14 cellular contexts compared by ENCODE assay signal in genomic region chr9:131441441-131441840, GRCh38. TPM values are rescaled to one million over a fixed set of nuclear protein-coding genes. Genes with fewer than 3 reads are reported as not detected.
A peak's percentile ranks its signal among the peaks of the same experiment; 100 is the strongest.
DNase-seq lines count a peak whose midpoint lies in the region; ATAC-seq and TF ChIP-seq lines count a peak whose summit lies in the region.
"Had no signal": no experiment of that assay in that cellular context is flagged by ENCODE, and none has a peak within 500 bp of the region (broad histone marks: within the 10 kb centered on the region; RNA-seq: fewer than 3 reads in every experiment).

No MANE protein-coding gene starts in this region.

- no peak overlapping the region for H2AFZ ChIP-seq in KMS-11 (ENCODE audit: low read depth)
- H2AFZ ChIP-seq: GM23248 had no signal

- peak overlapping the region; percentile 27 for H3K27ac Mint-ChIP-seq in activated CD4-positive, alpha-beta T cell treated with anti-CD3 and anti-CD28 coated beads, Interleukin-2, amount 10 ng/mL, durations not matched to agents 7 days and 5 days
- H3K27ac Mint-ChIP-seq in activated naive CD8-positive, alpha-beta T cell treated with anti-CD3 and anti-CD28 coated beads, Interleukin-2, amount 10 ng/mL, durations not matched to agents 7 days and 5 days: peak overlapping the region; percentile 22
- H3K27ac Mint-ChIP-seq: type B pancreatic cell had no signal

- H3K36me3 ChIP-seq in KMS-11 (ENCODE audit: insufficient read depth): peaks cover 11% of the 10 kb centered on the region; the same call in 1 of the 2 replicates

- H3K27me3 Mint-ChIP-seq in activated CD4-positive, alpha-beta T cell treated with anti-CD3 and anti-CD28 coated beads, Interleukin-2, amount 10 ng/mL, durations not matched to agents 7 days and 5 days: no peaks in the 10 kb centered on the region
- no peaks in the 10 kb centered on the region for H3K27me3 Mint-ChIP-seq in activated naive CD8-positive, alpha-beta T cell treated with anti-CD3 and anti-CD28 coated beads, Interleukin-2, amount 10 ng/mL, durations not matched to agents 7 days and 5 days
- H3K27me3 Mint-ChIP-seq: type B pancreatic cell had no signal

- H3K79me2 ChIP-seq in KMS-11 (ENCODE audit: insufficient read depth, low read depth): peaks cover 3% of the 10 kb centered on the region; the same call in 1 of the 2 replicates

- H3K27me3 ChIP-seq in KMS-11 (ENCODE audit: insufficient read depth, low read depth): no peaks in the 10 kb centered on the region

- ATAC-seq in activated naive CD8-positive, alpha-beta T cell treated with anti-CD3 and anti-CD28 coated beads, Interleukin-2, amount 10 ng/mL, durations not matched to agents 7 days and 5 days (ENCODE audit: low read depth): peak; percentile 47
- no peak for ATAC-seq in HG02852 (IDR thresholded peaks at IDR 0.05; ENCODE audit: unreplicated experiment)
- ATAC-seq: left cardiac atrium had no signal

- TF ChIP-seq CTCF in KMS-11 (conservative IDR thresholded peaks at IDR 0.05; ENCODE audit: low read depth, low read length): no peak

- peaks cover 75% of the 10 kb centered on the region for H3K36me3 Mint-ChIP-seq in activated CD4-positive, alpha-beta T cell treated with anti-CD3 and anti-CD28 coated beads, Interleukin-2, amount 10 ng/mL, durations not matched to agents 7 days and 5 days (ENCODE audit: low read depth)
- H3K36me3 Mint-ChIP-seq in activated naive CD8-positive, alpha-beta T cell treated with anti-CD3 and anti-CD28 coated beads, Interleukin-2, amount 10 ng/mL, durations not matched to agents 7 days and 5 days: peaks cover 46% of the 10 kb centered on the region

- CTCF ChIA-PET in activated CD4-positive, alpha-beta T cell treated with anti-CD3 and anti-CD28 coated beads, Interleukin-2, amount 10 ng/mL, durations not matched to agents 7 days and 5 days (lab: Charles Lee): no interaction called here

- H4K20me1 ChIP-seq in KMS-11 (ENCODE audit: insufficient read depth): peaks cover 3% of the 10 kb centered on the region; the same call in 1 of the 2 replicates

- peak overlapping the region; percentile 49; the same call in 1 of the 2 replicates for H3K4me2 ChIP-seq in KMS-11

- peaks cover 32% of the 10 kb centered on the region for H3K4me1 ChIP-seq in KMS-11 (ENCODE audit: low read depth, poor library complexity, severe bottlenecking)

- H3K9me3 Mint-ChIP-seq in activated CD4-positive, alpha-beta T cell treated with anti-CD3 and anti-CD28 coated beads, Interleukin-2, amount 10 ng/mL, durations not matched to agents 7 days and 5 days: no peaks in the 10 kb centered on the region
- H3K9me3 Mint-ChIP-seq in activated naive CD8-positive, alpha-beta T cell treated with anti-CD3 and anti-CD28 coated beads, Interleukin-2, amount 10 ng/mL, durations not matched to agents 7 days and 5 days: no peaks in the 10 kb centered on the region
- H3K9me3 Mint-ChIP-seq: activated T-cell treated with anti-CD3 and anti-CD28 coated beads, Interleukin-2, amount 50 U/mL, for 4 hours; type B pancreatic cell had no signal

- H3K9ac ChIP-seq in KMS-11: no peak overlapping the region
- H3K9ac ChIP-seq: GM23248 had no signal

- DNase-seq in activated CD4-positive, alpha-beta T cell treated with anti-CD3 and anti-CD28 coated beads, Interleukin-2, amount 10 ng/mL, durations not matched to agents 7 days and 5 days: no peak
- DNase-seq in activated CD4-positive, alpha-beta T cell treated with anti-CD3 and anti-CD28 coated beads, Interleukin-2, amount 50 U/mL, for 48 hours: no peak
- no peak for DNase-seq in activated naive CD8-positive, alpha-beta T cell treated with anti-CD3 and anti-CD28 coated beads, Interleukin-2, amount 10 ng/mL, durations not matched to agents 7 days and 5 days
- DNase-seq in pons (ENCODE audit: low spot score) (peak; percentile 35), NCI-H146 treated with DMSO at 0.1 percent for 48 hours (lab: John Stamatoyannopoulos, UW; ENCODE audit: unreplicated experiment) (no peak), EL (no peak)
- DNase-seq: activated T-cell treated with anti-CD3 and anti-CD28 coated beads, Interleukin-2, amount 50 U/mL, for 4 hours; GM23248; left cardiac atrium; NCI-H345 had no signal

- peak overlapping the region; percentile 14; the same call in 1 of the 2 replicates for H3K27ac ChIP-seq in KMS-11
- H3K27ac ChIP-seq: GM23248 had no signal

- H3K4me3 ChIP-seq in KMS-11 (IDR thresholded peaks at IDR 0.05; ENCODE audit: insufficient read depth, low read depth, low read length): no peak overlapping the region
- H3K4me3 ChIP-seq: GM23248, skin epidermis had no signal

- POLR2A ChIA-PET in activated CD4-positive, alpha-beta T cell treated with anti-CD3 and anti-CD28 coated beads, Interleukin-2, amount 10 ng/mL, durations not matched to agents 7 days and 5 days (lab: Charles Lee): no interaction called here
- POLR2A ChIA-PET in activated naive CD8-positive, alpha-beta T cell treated with anti-CD3 and anti-CD28 coated beads, Interleukin-2, amount 10 ng/mL, durations not matched to agents 7 days and 5 days (lab: Charles Lee): interaction anchor here (0.7 kb wide), 1 partner anchor 59 kb away, joined by 3 read pairs; no protein-coding TSS in a partner anchor

- peaks cover 21% of the 10 kb centered on the region for H3K4me1 Mint-ChIP-seq in activated CD4-positive, alpha-beta T cell treated with anti-CD3 and anti-CD28 coated beads, Interleukin-2, amount 10 ng/mL, durations not matched to agents 7 days and 5 days
- peaks cover 20% of the 10 kb centered on the region for H3K4me1 Mint-ChIP-seq in activated naive CD8-positive, alpha-beta T cell treated with anti-CD3 and anti-CD28 coated beads, Interleukin-2, amount 10 ng/mL, durations not matched to agents 7 days and 5 days

- H3K4me3 Mint-ChIP-seq in activated CD4-positive, alpha-beta T cell treated with anti-CD3 and anti-CD28 coated beads, Interleukin-2, amount 10 ng/mL, durations not matched to agents 7 days and 5 days: no peak overlapping the region
- H3K4me3 Mint-ChIP-seq in activated naive CD8-positive, alpha-beta T cell treated with anti-CD3 and anti-CD28 coated beads, Interleukin-2, amount 10 ng/mL, durations not matched to agents 7 days and 5 days: no peak overlapping the region
- H3K4me3 Mint-ChIP-seq: activated T-cell treated with anti-CD3 and anti-CD28 coated beads, Interleukin-2, amount 50 U/mL, for 4 hours; type B pancreatic cell had no signal

RNA-seq across cellular contexts. Expression of gene PRRC2B, which starts 47.6 kb away (rescaled TPM):
- 100 to 1,000 TPM; 281 to 303 TPM for total RNA-seq in activated CD4-positive, alpha-beta T cell treated with anti-CD3 and anti-CD28 coated beads, Interleukin-2, amount 10 ng/mL, durations not matched to agents 7 days and 5 days
- total RNA-seq in activated naive CD8-positive, alpha-beta T cell treated with anti-CD3 and anti-CD28 coated beads, Interleukin-2, amount 10 ng/mL, durations not matched to agents 7 days and 5 days: 100 to 1,000 TPM; 300 to 309 TPM
